ENCODE assay signal across 32 cellular contexts in the genomic region with DNA sequence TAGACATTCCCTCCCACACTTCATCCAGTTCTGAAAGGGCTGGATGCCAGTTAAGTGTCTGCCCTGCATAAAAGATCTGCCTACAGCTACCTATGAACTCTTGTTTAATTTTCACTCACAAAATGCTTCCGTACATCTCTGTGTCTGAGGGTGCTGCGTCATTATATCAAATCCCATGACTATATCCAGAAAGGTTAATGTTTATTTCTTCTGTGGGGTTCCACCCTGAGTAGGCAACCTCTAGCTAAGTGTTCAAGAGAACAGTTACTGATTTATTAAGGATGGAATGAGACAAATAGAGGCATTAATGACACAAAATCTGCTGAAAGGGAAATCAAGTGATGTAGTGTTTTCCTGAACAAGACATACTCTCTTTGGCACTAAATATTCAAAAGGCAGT.
"Had no signal": no experiment of that assay in that cellular context is flagged by ENCODE, and none has a peak within 500 bp of the region (broad histone marks: within the 10 kb centered on the region; RNA-seq: fewer than 3 reads in every experiment).

No MANE protein-coding gene starts in this region.

- H3K27ac Mint-ChIP-seq: activated CD4-positive, alpha-beta memory T cell treated with anti-CD3 and anti-CD28 coated beads, Interleukin-2, amount 10 ng/mL, durations not matched to agents 7 days and 5 days; activated CD8-positive, alpha-beta memory T cell treated with anti-CD3 and anti-CD28 coated beads, Interleukin-2, amount 10 ng/mL, durations not matched to agents 7 days and 5 days; activated naive CD8-positive, alpha-beta T cell treated with anti-CD3 and anti-CD28 coated beads for 36 hours had no signal

- H3K9me3 Mint-ChIP-seq: activated CD4-positive, alpha-beta memory T cell treated with anti-CD3 and anti-CD28 coated beads, Interleukin-2, amount 10 ng/mL, durations not matched to agents 7 days and 5 days; activated naive CD8-positive, alpha-beta T cell treated with anti-CD3 and anti-CD28 coated beads for 36 hours; central memory CD8-positive, alpha-beta T cell had no signal

- H3K4me3 Mint-ChIP-seq: activated CD4-positive, alpha-beta memory T cell treated with anti-CD3 and anti-CD28 coated beads, Interleukin-2, amount 10 ng/mL, durations not matched to agents 7 days and 5 days; activated CD8-positive, alpha-beta memory T cell treated with anti-CD3 and anti-CD28 coated beads, Interleukin-2, amount 10 ng/mL, durations not matched to agents 7 days and 5 days; activated naive CD8-positive, alpha-beta T cell treated with anti-CD3 and anti-CD28 coated beads for 36 hours; central memory CD8-positive, alpha-beta T cell had no signal

- H3K27ac ChIP-seq: cardiac muscle cell, PC-9, WERI-Rb-1 had no signal

- H3K4me1 Mint-ChIP-seq: central memory CD8-positive, alpha-beta T cell had no signal

- H3K4me3 ChIP-seq: cardiac muscle cell, PC-9 had no signal

- H3K36me3 ChIP-seq: cardiac muscle cell, WERI-Rb-1 had no signal

- H3K36me3 Mint-ChIP-seq: activated CD8-positive, alpha-beta memory T cell treated with anti-CD3 and anti-CD28 coated beads, Interleukin-2, amount 10 ng/mL, durations not matched to agents 7 days and 5 days; activated naive CD8-positive, alpha-beta T cell treated with anti-CD3 and anti-CD28 coated beads for 36 hours had no signal

- H3K27me3 ChIP-seq: cardiac muscle cell had no signal

- DNase-seq: activated CD4-positive, alpha-beta memory T cell treated with anti-CD3 and anti-CD28 coated beads, Interleukin-2, amount 10 ng/mL, durations not matched to agents 7 days and 5 days; activated CD4-positive, alpha-beta T cell treated with anti-CD3 and anti-CD28 coated beads for 1 hour; activated CD4-positive, alpha-beta T cell treated with anti-CD3 and anti-CD28 coated beads for 48 hours; activated CD4-positive, CD25-positive, alpha-beta regulatory T cell; activated CD8-positive, alpha-beta memory T cell treated with anti-CD3 and anti-CD28 coated beads for 24 hours; activated CD8-positive, alpha-beta memory T cell treated with anti-CD3 and anti-CD28 coated beads, Interleukin-2, amount 10 ng/mL, durations not matched to agents 7 days and 5 days; activated CD8-positive, alpha-beta memory T cell treated with anti-CD3 and anti-CD28 coated beads, Interleukin-2, amount 50 U/mL, for 48 hours; activated effector memory CD4-positive, alpha-beta T cell treated with Interleukin-2 at 50 U/mL for 16 hours; activated naive CD4-positive, alpha-beta T cell treated with anti-CD3 and anti-CD28 coated beads, Interleukin-2, amount 50 U/mL, for 16 hours; activated naive CD8-positive, alpha-beta T cell treated with anti-CD3 and anti-CD28 coated beads for 36 hours; activated T-cell treated with anti-CD3 and anti-CD28 coated beads, Interleukin-2, amount 50 U/mL, for 48 hours; amniotic stem cell; aorta; Karpas-422; KBM-7; NCI-H146; NCI-H187; NCI-H2029 treated with DMSO at 0.1 percent for 48 hours; NCI-H2107; NCI-H2171; NCI-H510A; NCI-H748 treated with DMSO at 0.1 percent for 48 hours; NK-92 treated with Interleukin-12 subunit alpha and Interleukin-12 subunit beta, amount 100 ng/mL, for 24 hours; PC-9; Right ventricle myocardium superior; SW 1271; T-helper 1 cell; T-helper 2 cell; T1000; WERI-Rb-1 had no signal
